Comparison of ENCODE assay signal across 9 cellular contexts in genomic region chr16:66026211-66026610, GRCh38.
DNase-seq lines count a peak whose midpoint lies in the region; ATAC-seq and TF ChIP-seq lines count a peak whose summit lies in the region.
"Had no signal": no experiment of that assay in that cellular context is flagged by ENCODE, and none has a peak within 500 bp of the region (broad histone marks: within the 10 kb centered on the region; RNA-seq: fewer than 3 reads in every experiment).

No MANE protein-coding gene starts in this region.

- H3K36me3 ChIP-seq in endodermal cell (ENCODE audit: control insufficient read depth, insufficient read depth, low read length), result peaks cover 3% of the 10 kb centered on the region
- H3K36me3 ChIP-seq: ovary had no signal

- no peaks in the 10 kb centered on the region for H3K4me1 ChIP-seq in endodermal cell (ENCODE audit: control insufficient read depth, insufficient read depth, low read length)

- peaks cover 6% of the 10 kb centered on the region for H3K36me3 Mint-ChIP-seq in endodermal cell (ENCODE audit: low read depth)
- H3K36me3 Mint-ChIP-seq in osteocyte (ENCODE audit: unreplicated experiment), result no peaks in the 10 kb centered on the region
- H3K36me3 Mint-ChIP-seq in naive thymus-derived CD8-positive, alpha-beta T cell, result no peaks in the 10 kb centered on the region

- 82 to 90% methylated on average over 4 to 5 of the region's 5 CpGs for WGBS in endodermal cell (ENCODE audit: insufficient coverage in 1 of 2, insufficient read length in 1 of 2), 2 experiments

- H3K27ac ChIP-seq in endodermal cell (ENCODE audit: low read depth, low read length), result no peak overlapping the region
- H3K27ac ChIP-seq: ovary had no signal

- H3K9me3 ChIP-seq in endodermal cell (ENCODE audit: control insufficient read depth, low read length), result peaks cover 25% of the 10 kb centered on the region
- H3K9me3 ChIP-seq: ovary had no signal

- no peaks in the 10 kb centered on the region for H3K4me1 Mint-ChIP-seq in endodermal cell
- peaks cover 20% of the 10 kb centered on the region for H3K4me1 Mint-ChIP-seq in osteocyte (ENCODE audit: unreplicated experiment)
- no peaks in the 10 kb centered on the region for H3K4me1 Mint-ChIP-seq in naive thymus-derived CD8-positive, alpha-beta T cell

- POLR2A ChIA-PET in naive thymus-derived CD8-positive, alpha-beta T cell (lab: Charles Lee), result no interaction called here

- ATAC-seq in naive thymus-derived CD8-positive, alpha-beta T cell, result no peak
- ATAC-seq in HG02642 (IDR thresholded peaks at IDR 0.05; ENCODE audit: poor library complexity, unreplicated experiment), result no peak

- peaks cover 29% of the 10 kb centered on the region for H3K9me3 Mint-ChIP-seq in endodermal cell
- peaks cover 3% of the 10 kb centered on the region for H3K9me3 Mint-ChIP-seq in osteocyte (ENCODE audit: unreplicated experiment)
- peaks cover 0 to 36% (median 10%) of the 10 kb centered on the region in 9 donors for H3K9me3 Mint-ChIP-seq in naive thymus-derived CD8-positive, alpha-beta T cell

- H3K4me3 Mint-ChIP-seq in endodermal cell (no peak overlapping the region), osteocyte (ENCODE audit: unreplicated experiment) (no peak overlapping the region)
- H3K4me3 Mint-ChIP-seq in naive thymus-derived CD8-positive, alpha-beta T cell, result no peak overlapping the region

- no peak overlapping the region for H3K4me3 ChIP-seq in endodermal cell (ENCODE audit: low read length)
- H3K4me3 ChIP-seq: ovary had no signal

- H3K27ac Mint-ChIP-seq in endodermal cell (no peak overlapping the region), osteocyte (ENCODE audit: unreplicated experiment) (no peak overlapping the region)
- H3K27ac Mint-ChIP-seq in naive thymus-derived CD8-positive, alpha-beta T cell, result no peak overlapping the region

- no peak overlapping the region for H3K9ac ChIP-seq in endodermal cell (ENCODE audit: extremely low read depth, low read length, poor library complexity, severe bottlenecking)

- no peaks in the 10 kb centered on the region for H3K27me3 ChIP-seq in endodermal cell (ENCODE audit: control insufficient read depth, insufficient read depth, low read length, poor library complexity, severe bottlenecking)
- H3K27me3 ChIP-seq: ovary had no signal

- no peaks in the 10 kb centered on the region for H3K27me3 Mint-ChIP-seq in endodermal cell (ENCODE audit: insufficient read depth)
- H3K27me3 Mint-ChIP-seq in osteocyte (ENCODE audit: unreplicated experiment), result no peaks in the 10 kb centered on the region
- H3K27me3 Mint-ChIP-seq in naive thymus-derived CD8-positive, alpha-beta T cell, result peaks cover 2 to 26% (median 9%) of the 10 kb centered on the region in 5 donors

- TF ChIP-seq CTCF in endodermal cell (conservative IDR thresholded peaks at IDR 0.05) (peak; percentile 73), osteocyte (IDR thresholded peaks at IDR 0.05) (peak; percentile 46)

- DNase-seq in H4 (ENCODE audit: low spot score) (peak; percentile 25), NCI-H69 (lab: John Stamatoyannopoulos, UW) (peak; percentile 4), endodermal cell (peak; percentile 72), osteocyte (ENCODE audit: extremely low spot score, unreplicated experiment) (no peak), CD1c-positive myeloid dendritic cell (ENCODE audit: extremely low spot score) (no peak)
- DNase-seq in naive thymus-derived CD8-positive, alpha-beta T cell, result no peak
- DNase-seq: activated gamma-delta T cell, ovary had no signal

Comparison
In these comparisons a context has a peak if more than half of its experiments do, and no peak if none do; other contexts are left out.
1. DNase-seq: peak in H4 (single experiment), NCI-H69 (single experiment) and endodermal cell (single experiment); none in osteocyte (single experiment), naive thymus-derived CD8-positive, alpha-beta T cell (0 of 10) and CD1c-positive myeloid dendritic cell (single experiment).